Comparison of ENCODE assay signal across 8 cellular contexts in genomic region chr15:43510230-43511011, GRCh38. TPM values are rescaled to one million over a fixed set of nuclear protein-coding genes. Genes with fewer than 3 reads are reported as not detected.
DNase-seq lines count a peak whose midpoint lies in the region; ATAC-seq and TF ChIP-seq lines count a peak whose summit lies in the region.

No MANE protein-coding gene starts in this region.

- peak overlapping the region; percentile 99 for H2AFZ ChIP-seq in PC-3 (ENCODE audit: low read length)

- no peaks in the 10 kb centered on the region for H3K36me3 ChIP-seq in PC-3 (ENCODE audit: low read depth, low read length)
- H3K36me3 ChIP-seq in muscle layer of colon (ENCODE audit: insufficient read depth, low read length): no peaks in the 10 kb centered on the region

- H3K4me3 Mint-ChIP-seq in activated T-cell treated with anti-CD3 and anti-CD28 coated beads, Interleukin-2, amount 50 U/mL, for 24 hours: peak overlapping the region; percentile 86

- H3K36me3 Mint-ChIP-seq in activated T-cell treated with anti-CD3 and anti-CD28 coated beads, Interleukin-2, amount 50 U/mL, for 24 hours (ENCODE audit: low read depth): peaks cover 4% of the 10 kb centered on the region

- peaks cover 9% of the 10 kb centered on the region for H3K4me1 ChIP-seq in PC-3 (ENCODE audit: insufficient read depth, low read length)
- H3K4me1 ChIP-seq in muscle layer of colon (ENCODE audit: insufficient read depth, low read length): peaks cover 42% of the 10 kb centered on the region

- intact Hi-C loops in PC-3 (cut with micrococcal nuclease): loop anchor here (1.0 to 2.0 kb wide), 2 partner anchors 28 to 70 kb away; no protein-coding TSS in a partner anchor

- H3K27ac ChIP-seq in PC-3 (ENCODE audit: low read length) (peak overlapping the region; percentile 30), muscle layer of colon (ENCODE audit: low read depth, low read length) (peak overlapping the region; percentile 94)

- DNase-seq in DMS53 treated with DMSO at 0.1 percent for 48 hours (lab: John Stamatoyannopoulos, UW; ENCODE audit: unreplicated experiment) (peak; percentile 95), PC-3 (peak; percentile 99)
- peak; percentile 97 for DNase-seq in Jurkat, Clone E6-1 (ENCODE audit: low read depth, low spot score)
- peak; percentile 96 for DNase-seq in activated T-cell treated with anti-CD3 and anti-CD28 coated beads, Interleukin-2, amount 50 U/mL, for 24 hours
- DNase-seq in stimulated activated CD8-positive, alpha-beta memory T cell treated with anti-CD3 and anti-CD28 coated beads, Interleukin-7, amount 100 ng/mL, for 1 hour (ENCODE audit: low read depth in 2 of 2): peak; percentile 90 to 91

- TF ChIP-seq CTCF in PC-3 (conservative IDR thresholded peaks at IDR 0.05; ENCODE audit: low read depth, low read length): no peak

- POLR2A ChIA-PET in PC-3 (lab: Charles Lee; ENCODE audit: unreplicated experiment): interaction anchor here (0.5 to 0.7 kb wide), 3 partner anchors 36 to 266 kb away, joined by 3 to 10 read pairs (median 3); partner anchors contain the start of gene ELL3

- peak overlapping the region; percentile 95 for H3K27ac Mint-ChIP-seq in activated T-cell treated with anti-CD3 and anti-CD28 coated beads, Interleukin-2, amount 50 U/mL, for 24 hours

- H3K27me3 ChIP-seq in PC-3 (ENCODE audit: low read length) (no peaks in the 10 kb centered on the region), muscle layer of colon (ENCODE audit: control insufficient read depth in 1 of 2, insufficient read depth in 2 of 2, low read length in 2 of 2) (no peaks in the 10 kb centered on the region)

- H3K4me3 ChIP-seq in Jurkat, Clone E6-1 (ENCODE audit: low read length): peak overlapping the region; percentile 78
- H3K4me3 ChIP-seq in PC-3 (ENCODE audit: low read length) (peak overlapping the region; percentile 77), muscle layer of colon (ENCODE audit: low read depth in 1 of 2, low read length in 2 of 2) (peak overlapping the region; percentile 23 to 90)

- H4K20me1 ChIP-seq in PC-3 (ENCODE audit: low read length): no peaks in the 10 kb centered on the region

- H3K4me2 ChIP-seq in PC-3 (ENCODE audit: low read length): peak overlapping the region; percentile 96

- no peaks in the 10 kb centered on the region for H3K79me2 ChIP-seq in PC-3 (ENCODE audit: low read length)

- CTCF ChIA-PET in PC-3 (lab: Charles Lee): interaction anchor here (0.9 to 2.5 kb wide), 3 partner anchors 17 to 69 kb away, joined by 3 to 28 read pairs (median 6); no protein-coding TSS in a partner anchor

- H3K4me1 Mint-ChIP-seq in activated T-cell treated with anti-CD3 and anti-CD28 coated beads, Interleukin-2, amount 50 U/mL, for 24 hours (ENCODE audit: low read depth): peaks cover 37% of the 10 kb centered on the region

- no peaks in the 10 kb centered on the region for H3K9me2 ChIP-seq in PC-3 (replicated peaks; ENCODE audit: low read length)

- H3K9ac ChIP-seq in PC-3 (ENCODE audit: low read length): peak overlapping the region; percentile 71
- H3K9ac ChIP-seq in muscle layer of colon (ENCODE audit: low read length): peak overlapping the region; percentile 72

- TSS peak; percentile 96 for BruUV-seq in PC-3 (replicated peaks; lab: Mats Ljungman, UMichigan)

- no peaks in the 10 kb centered on the region for H3F3A ChIP-seq in PC-3 (ENCODE audit: low read length, unreplicated experiment)

- H3K27me3 Mint-ChIP-seq in activated T-cell treated with anti-CD3 and anti-CD28 coated beads, Interleukin-2, amount 50 U/mL, for 24 hours: no peaks in the 10 kb centered on the region

- H3K9me3 Mint-ChIP-seq in activated T-cell treated with anti-CD3 and anti-CD28 coated beads, Interleukin-2, amount 50 U/mL, for 24 hours: no peaks in the 10 kb centered on the region

- ATAC-seq in GM21717 (IDR thresholded peaks at IDR 0.05; ENCODE audit: unreplicated experiment) (peak; percentile 92), PC-3 (peak; percentile 94), esophagus mucosa (peak; percentile 99)

- no peaks in the 10 kb centered on the region for H3K9me3 ChIP-seq in PC-3 (ENCODE audit: low read length)
- H3K9me3 ChIP-seq in muscle layer of colon (ENCODE audit: low read length): no peaks in the 10 kb centered on the region

RNA-seq across cellular contexts. Expression of gene MAP1A, which starts 7.0 kb away (rescaled TPM):
- polyA plus RNA-seq in Jurkat, Clone E6-1 (2012; ENCODE audit: insufficient read depth, insufficient read length): 24.8 TPM
- 1.0 and 1.8 TPM in 2 replicates for total RNA-seq in PC-3 (2014; rRNA removed)
- total RNA-seq in esophagus mucosa: 0.76 TPM

RNA-seq across cellular contexts. Expression of gene TP53BP1, which starts 17.5 kb away (rescaled TPM):
- 30.0 TPM for polyA plus RNA-seq in Jurkat, Clone E6-1 (2012; ENCODE audit: insufficient read depth, insufficient read length)
- total RNA-seq in PC-3 (2014; rRNA removed) (51.8 and 55.7 TPM in 2 replicates), esophagus mucosa (16.5 TPM)

Comparison
In these comparisons a context has a peak if more than half of its experiments do, and no peak if none do; other contexts are left out.
1. Peak in every context shown above with its lines: DNase-seq, ATAC-seq, H3K4me3 ChIP-seq and H3K27ac ChIP-seq.